Comparison of ENCODE assay signal across 7 cellular contexts in genomic region chr20:58261660-58262059, GRCh38. TPM values are rescaled to one million over a fixed set of nuclear protein-coding genes. Genes with fewer than 3 reads are reported as not detected.
"Had no signal": no experiment of that assay in that cellular context is flagged by ENCODE, and none has a peak within 500 bp of the region (broad histone marks: within the 10 kb centered on the region; RNA-seq: fewer than 3 reads in every experiment).

No MANE protein-coding gene starts in this region.

- H3K4me3 ChIP-seq: K562 had no signal

- DNase-seq: IMR-90, KBM-7, KG1 had no signal

- H3K27ac ChIP-seq: HL-60 had no signal

- ATAC-seq: HepG2, K562 had no signal

RNA-seq across cellular contexts. Expression of gene ANKRD60, which starts 33.2 kb away (rescaled TPM):
- polyA plus RNA-seq: HepG2, IgD-negative memory B cell, IMR-90, K562 had no signal
